ENCODE assay signal across 16 cellular contexts in the genomic region with DNA sequence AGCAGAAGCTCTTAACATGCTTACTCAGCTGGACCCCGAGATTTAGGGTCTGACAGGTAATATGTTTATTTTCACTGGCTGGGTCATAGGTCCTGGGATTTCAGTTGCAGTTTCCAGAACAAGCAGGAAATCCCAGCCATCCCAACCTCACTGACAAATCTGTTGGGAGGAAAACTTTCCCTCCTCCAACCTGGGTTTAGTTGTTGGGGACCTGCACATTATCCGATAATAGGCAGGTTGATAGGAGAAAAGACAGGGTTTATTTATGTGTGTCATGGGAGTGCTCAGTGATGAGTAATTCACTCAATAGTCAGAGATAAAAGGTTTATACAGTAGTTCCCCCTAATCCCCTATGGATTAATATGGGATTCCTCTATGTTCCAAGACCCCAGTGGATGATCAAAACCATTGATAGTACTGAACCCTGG. TPM values are rescaled to one million over a fixed set of nuclear protein-coding genes. Genes with fewer than 3 reads are reported as not detected.
A peak's percentile ranks its signal among the peaks of the same experiment; 100 is the strongest.
DNase-seq lines count a peak whose midpoint lies in the region; ATAC-seq, FAIRE-seq and TF ChIP-seq lines count a peak whose summit lies in the region.
"Had no signal": no experiment of that assay in that cellular context is flagged by ENCODE, and none has a peak within 500 bp of the region (broad histone marks: within the 10 kb centered on the region; RNA-seq: fewer than 3 reads in every experiment).

No MANE protein-coding gene starts in this region.

- no peak for TF ChIP-seq CTCF in IMR-90 (conservative IDR thresholded peaks at IDR 0.05; ENCODE audit: low read depth, low read length)
- TF ChIP-seq CTCF in bronchial epithelial cell (IDR thresholded peaks at IDR 0.05; ENCODE audit: insufficient read depth, low read length, severe bottlenecking): no peak
- no peak for TF ChIP-seq CTCF in left lung (IDR thresholded peaks at IDR 0.05)
- no peak for TF ChIP-seq CTCF in thyroid gland (IDR thresholded peaks at IDR 0.05)

- no peak overlapping the region for H4K5ac ChIP-seq in IMR-90 (ENCODE audit: low read depth, low read length)

- ATAC-seq in IMR-90 (ENCODE audit: low read depth) (no peak), left lung (peak; percentile 38), GM18870 (IDR thresholded peaks at IDR 0.05; ENCODE audit: unreplicated experiment) (no peak), GM19455 (IDR thresholded peaks at IDR 0.05; ENCODE audit: unreplicated experiment) (no peak)
- ATAC-seq: gastrocnemius medialis had no signal

- no peak overlapping the region for H2AK9ac ChIP-seq in IMR-90 (replicated peaks; ENCODE audit: low read depth, low read length, poor library complexity)

- no peak overlapping the region for H3K9ac ChIP-seq in IMR-90 (ENCODE audit: low read depth, low read length)

- TF ChIP-seq POLR2A in IMR-90 (IDR thresholded peaks at IDR 0.05; ENCODE audit: low read depth, low read length) (no peak), thyroid gland (IDR thresholded peaks at IDR 0.05) (no peak)

- DNase-seq in IMR-90 (peak; percentile 8), bronchial epithelial cell (ENCODE audit: low read depth) (peak; percentile 46), left lung (no peak), thyroid gland (no peak), mesenteric fat pad (ENCODE audit: low spot score) (no peak)
- DNase-seq: activated CD4-positive, alpha-beta T cell treated with anti-CD3 and anti-CD28 coated beads, Interleukin-2, amount 10 ng/mL, durations not matched to agents 7 days and 5 days; activated CD8-positive, alpha-beta memory T cell treated with anti-CD3 and anti-CD28 coated beads, Interleukin-2, amount 50 U/mL, for 4 hours; activated effector memory CD4-positive, alpha-beta T cell treated with anti-CD3 and anti-CD28 coated beads, Interleukin-2, amount 50 U/mL, for 16 hours; amniotic stem cell; gastrocnemius medialis; NCI-H1417 treated with DMSO at 0.1 percent for 48 hours; stimulated activated CD4-positive, alpha-beta T cell treated with anti-CD3 and anti-CD28 coated beads, Interleukin-2, amount 100 ng/mL, for 48 hours had no signal

- no peaks in the 10 kb centered on the region for H3K27me3 ChIP-seq in IMR-90 (ENCODE audit: control insufficient read depth, insufficient read depth, low read length)
- H3K27me3 ChIP-seq in bronchial epithelial cell (ENCODE audit: control insufficient read depth, insufficient read depth, low read length): no peaks in the 10 kb centered on the region
- no peaks in the 10 kb centered on the region for H3K27me3 ChIP-seq in left lung
- no peaks in the 10 kb centered on the region for H3K27me3 ChIP-seq in thyroid gland
- H3K27me3 ChIP-seq: gastrocnemius medialis had no signal

- no peak overlapping the region for H4K91ac ChIP-seq in IMR-90 (ENCODE audit: insufficient read depth, low read depth, low read length)

- no peak for TF ChIP-seq RAD21 in IMR-90 (IDR thresholded peaks at IDR 0.05; ENCODE audit: low read length)

- dilution Hi-C loops in IMR-90 (cut with HindIII; ENCODE audit: low sequenced_read_pairs, unreplicated experiment): no loop called here

- H3K9me1 ChIP-seq in IMR-90 (ENCODE audit: insufficient read depth, low read length): no peaks in the 10 kb centered on the region; the same call in 1 of the 2 replicates

- H3K27ac ChIP-seq in IMR-90 (ENCODE audit: insufficient read depth, low read length): no peak overlapping the region
- H3K27ac ChIP-seq in left lung: no peak overlapping the region
- peak overlapping the region; percentile 38 to 89 (median 86) for H3K27ac ChIP-seq in thyroid gland
- H3K27ac ChIP-seq: gastrocnemius medialis had no signal

- H3K18ac ChIP-seq in IMR-90 (ENCODE audit: low read depth, low read length): no peak overlapping the region

- peaks cover 3% of the 10 kb centered on the region; the same call in 1 of the 2 replicates for H3K9me3 ChIP-seq in IMR-90 (ENCODE audit: control insufficient read depth, insufficient read depth, low read length)
- H3K9me3 ChIP-seq in left lung: no peaks in the 10 kb centered on the region
- H3K9me3 ChIP-seq in thyroid gland: no peaks in the 10 kb centered on the region
- H3K9me3 ChIP-seq: gastrocnemius medialis had no signal

- H3K56ac ChIP-seq in IMR-90 (ENCODE audit: extremely low read depth, insufficient read depth, low read length): no peak overlapping the region

- no peak overlapping the region for H2BK5ac ChIP-seq in IMR-90 (ENCODE audit: low read depth, low read length, poor library complexity, severe bottlenecking)

- no peak overlapping the region for H3K4ac ChIP-seq in IMR-90 (ENCODE audit: low read depth, low read length)

- no peaks in the 10 kb centered on the region for H4K20me1 ChIP-seq in IMR-90 (ENCODE audit: insufficient read depth, low read length)

- no peak overlapping the region for H2BK20ac ChIP-seq in IMR-90 (ENCODE audit: low read depth, low read length)

- no peak overlapping the region for H2AK5ac ChIP-seq in IMR-90 (ENCODE audit: low read depth, low read length)

- H3K14ac ChIP-seq in IMR-90 (replicated peaks; ENCODE audit: low read depth, low read length): no peak overlapping the region

- H2BK15ac ChIP-seq in IMR-90 (ENCODE audit: low read depth, low read length): no peak overlapping the region

- peaks cover 10% of the 10 kb centered on the region for H3K4me1 ChIP-seq in IMR-90 (ENCODE audit: control insufficient read depth, insufficient read depth, low read length)
- no peaks in the 10 kb centered on the region for H3K4me1 ChIP-seq in left lung
- peaks cover 30 to 39% of the 10 kb centered on the region in 2 donors for H3K4me1 ChIP-seq in thyroid gland

- no peak overlapping the region for H2AFZ ChIP-seq in IMR-90 (replicated peaks; ENCODE audit: low read length, poor library complexity)

- H3K4me2 ChIP-seq in IMR-90 (ENCODE audit: low read depth, low read length): no peak overlapping the region

- WGBS in IMR-90 (ENCODE audit: extremely low coverage in 2 of 2, insufficient read length in 1 of 2), 2 experiments: no CpG with 5 or more reads among the region's 2 CpGs
- WGBS in thyroid gland, 2 donors: 31 to 43% methylated on average over 2 of the region's 2 CpGs

- CTCF ChIA-PET in IMR-90 (lab: Yijun Ruan, JAX): no interaction called here

- no peak overlapping the region for H2BK120ac ChIP-seq in IMR-90 (ENCODE audit: low read depth, low read length)

- in situ Hi-C loops in IMR-90 (cut with MboI; ENCODE audit: low sequenced_read_pairs): no loop called here

- H4K8ac ChIP-seq in IMR-90 (ENCODE audit: low read depth in 2 of 2, low read length in 2 of 2): no peak overlapping the region

- H3K23ac ChIP-seq in IMR-90 (ENCODE audit: low read depth, low read length): no peak overlapping the region

- peaks cover 5 to 15% of the 10 kb centered on the region in 2 experiments; a peak in 3 of 4 replicates for H3K79me1 ChIP-seq in IMR-90 (ENCODE audit: low read depth in 1 of 2, low read length in 2 of 2)

- no peaks in the 10 kb centered on the region for H3K36me3 ChIP-seq in IMR-90 (ENCODE audit: control insufficient read depth, insufficient read depth, low read length)
- H3K36me3 ChIP-seq in bronchial epithelial cell (ENCODE audit: control insufficient read depth, insufficient read depth, low read length): no peaks in the 10 kb centered on the region
- no peaks in the 10 kb centered on the region for H3K36me3 ChIP-seq in left lung
- H3K36me3 ChIP-seq in thyroid gland: no peaks in the 10 kb centered on the region
- H3K36me3 ChIP-seq: gastrocnemius medialis had no signal

- intact Hi-C loops in IMR-90 (cut with micrococcal nuclease): no loop called here
- intact Hi-C loops in left lung (cut with DNase I): no loop called here
- intact Hi-C loops in thyroid gland (cut with DNase I): no loop called here

- H3K4me3 ChIP-seq in IMR-90 (ENCODE audit: insufficient read depth, low read depth, low read length) (no peak overlapping the region), bronchial epithelial cell (ENCODE audit: low read depth, low read length) (no peak overlapping the region), left lung (no peak overlapping the region), thyroid gland (replicated peaks in 1 of 3) (no peak overlapping the region)
- H3K4me3 ChIP-seq: gastrocnemius medialis had no signal

- POLR2A ChIA-PET in IMR-90 (lab: Charles Lee; ENCODE audit: unreplicated experiment): no interaction called here

- FAIRE-seq in bronchial epithelial cell (lab: Jason Lieb, UNC): no peak
- FAIRE-seq: colon, HTR-8/SVneo had no signal

- no TSS peak for BruUV-seq in IMR-90 (replicated peaks; lab: Mats Ljungman, UMichigan)

TF ChIP-seq in IMR-90, 13 proteins besides CTCF, POLR2A, EP300 and RAD21 (continues in another document):
- TF ChIP-seq MAZ (IDR thresholded peaks at IDR 0.05; ENCODE audit: borderline replicate concordance, low read depth, low read length): no peak
- TF ChIP-seq, protein P1, sequence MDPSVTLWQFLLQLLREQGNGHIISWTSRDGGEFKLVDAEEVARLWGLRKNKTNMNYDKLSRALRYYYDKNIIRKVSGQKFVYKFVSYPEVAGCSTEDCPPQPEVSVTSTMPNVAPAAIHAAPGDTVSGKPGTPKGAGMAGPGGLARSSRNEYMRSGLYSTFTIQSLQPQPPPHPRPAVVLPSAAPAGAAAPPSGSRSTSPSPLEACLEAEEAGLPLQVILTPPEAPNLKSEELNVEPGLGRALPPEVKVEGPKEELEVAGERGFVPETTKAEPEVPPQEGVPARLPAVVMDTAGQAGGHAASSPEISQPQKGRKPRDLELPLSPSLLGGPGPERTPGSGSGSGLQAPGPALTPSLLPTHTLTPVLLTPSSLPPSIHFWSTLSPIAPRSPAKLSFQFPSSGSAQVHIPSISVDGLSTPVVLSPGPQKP (IDR thresholded peaks at IDR 0.05; ENCODE audit: borderline replicate concordance, low read depth, low read length): no peak
- no peak for TF ChIP-seq BHLHE40 (IDR thresholded peaks at IDR 0.05; ENCODE audit: low read depth, low read length)
- no peak for TF ChIP-seq MAFK (IDR thresholded peaks at IDR 0.05; ENCODE audit: low read depth, low read length)
- TF ChIP-seq SMC3 (IDR thresholded peaks at IDR 0.05; ENCODE audit: low read depth, low read length): no peak
- TF ChIP-seq RCOR1 (IDR thresholded peaks at IDR 0.05; ENCODE audit: insufficient replicate concordance, low read length): no peak
- TF ChIP-seq, protein P2, sequence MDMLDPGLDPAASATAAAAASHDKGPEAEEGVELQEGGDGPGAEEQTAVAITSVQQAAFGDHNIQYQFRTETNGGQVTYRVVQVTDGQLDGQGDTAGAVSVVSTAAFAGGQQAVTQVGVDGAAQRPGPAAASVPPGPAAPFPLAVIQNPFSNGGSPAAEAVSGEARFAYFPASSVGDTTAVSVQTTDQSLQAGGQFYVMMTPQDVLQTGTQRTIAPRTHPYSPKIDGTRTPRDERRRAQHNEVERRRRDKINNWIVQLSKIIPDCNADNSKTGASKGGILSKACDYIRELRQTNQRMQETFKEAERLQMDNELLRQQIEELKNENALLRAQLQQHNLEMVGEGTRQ (IDR thresholded peaks at IDR 0.05; ENCODE audit: low read depth, low read length): no peak

RNA-seq across cellular contexts. Expression of a gene that starts 44.7 kb away (rescaled TPM):
- total RNA-seq in IMR-90 (2012; rRNA removed) (45.8 and 60.4 TPM in 2 replicates), bronchial epithelial cell (30.5 and 34.7 TPM in 2 replicates), left lung (10 to 100 TPM; 34.1 to 35.9 TPM), thyroid gland (100 to 1,000 TPM in 2 of 4 donors, 10 to 100 TPM in 2; 76.0 to 132 (median 100) TPM), mesenteric fat pad (38.0 TPM)
- 41.2 and 42.8 TPM in 2 replicates for polyA plus RNA-seq in IMR-90 (2012; rRNA removed)
- 43.9 and 55.6 TPM in 2 replicates for polyA plus RNA-seq in IMR-90 (2012; cell fraction: cytosol; rRNA removed)
- polyA plus RNA-seq in IMR-90 (2012; cell fraction: nucleus; rRNA removed; ENCODE audit: low replicate concordance): 18.0 and 27.4 TPM in 2 replicates

Comparison
In these comparisons a context has a peak if more than half of its experiments do, and no peak if none do; other contexts are left out.
1. DNase-seq: peak in IMR-90 (single experiment) and bronchial epithelial cell (single experiment); none in left lung (0 of 2), thyroid gland (0 of 2) and mesenteric fat pad (single experiment).
2. H3K27ac ChIP-seq: peak in thyroid gland (3 of 3); none in IMR-90 (single experiment) and left lung (0 of 2).